Comparison of ENCODE assay signal across 24 cellular contexts in genomic region chr13:45704211-45704739, GRCh38. TPM values are rescaled to one million over a fixed set of nuclear protein-coding genes. Genes with fewer than 3 reads are reported as not detected.
DNase-seq lines count a peak whose midpoint lies in the region; ATAC-seq, FAIRE-seq and TF ChIP-seq lines count a peak whose summit lies in the region.
"Had no signal": no experiment of that assay in that cellular context is flagged by ENCODE, and none has a peak within 500 bp of the region (broad histone marks: within the 10 kb centered on the region; RNA-seq: fewer than 3 reads in every experiment).

No MANE protein-coding gene starts in this region.

- peak overlapping the region; percentile 67 for H3K4me2 ChIP-seq in neural progenitor cell

- H4K20me1 ChIP-seq in neural progenitor cell (ENCODE audit: low read depth), result no peaks in the 10 kb centered on the region
- H4K20me1 ChIP-seq: BLaER1 had no signal

- no peaks in the 10 kb centered on the region for H3K4me1 ChIP-seq in right atrium auricular region
- peaks cover 19% of the 10 kb centered on the region for H3K4me1 ChIP-seq in neural progenitor cell

- H3K27ac ChIP-seq in right atrium auricular region (no peak overlapping the region), neural progenitor cell (no peak overlapping the region)
- H3K27ac ChIP-seq: 22Rv1, BLaER1, GM23248 had no signal

- intact Hi-C loops in Right ventricle myocardium inferior (cut with DNase I), result no loop called here

- H3K9ac ChIP-seq in neural progenitor cell, result no peak overlapping the region
- H3K9ac ChIP-seq: BLaER1, GM23248 had no signal

- FAIRE-seq in bronchial epithelial cell (lab: Jason Lieb, UNC), result peak; percentile 28
- FAIRE-seq: A204.1, D721Med, GM12878 had no signal

- H3K36me3 Mint-ChIP-seq in neural progenitor cell, result no peaks in the 10 kb centered on the region
- H3K36me3 Mint-ChIP-seq: CD14-positive monocyte; CD8-positive, alpha-beta memory T cell had no signal

- no peak overlapping the region for H3K27ac Mint-ChIP-seq in neural progenitor cell
- H3K27ac Mint-ChIP-seq: B cell; CD14-positive monocyte; CD4-positive, alpha-beta T cell; CD8-positive, alpha-beta memory T cell; HFFc6 had no signal

- H3K9me3 ChIP-seq in right atrium auricular region (no peaks in the 10 kb centered on the region), neural progenitor cell (ENCODE audit: low read depth) (no peaks in the 10 kb centered on the region)
- H3K9me3 ChIP-seq: BLaER1, HAP-1 had no signal

- H3K79me2 ChIP-seq in neural progenitor cell (ENCODE audit: low read depth), result no peaks in the 10 kb centered on the region

- H2AFZ ChIP-seq in neural progenitor cell (replicated peaks), result no peak overlapping the region
- H2AFZ ChIP-seq: GM23248 had no signal

- peaks cover 15% of the 10 kb centered on the region for H3F3A ChIP-seq in neural progenitor cell (ENCODE audit: low read depth)

- ATAC-seq in Right ventricle myocardium inferior, result no peak
- ATAC-seq: GM12878 had no signal

- H3K4me1 Mint-ChIP-seq in neural progenitor cell, result peaks cover 15% of the 10 kb centered on the region
- H3K4me1 Mint-ChIP-seq: B cell; CD8-positive, alpha-beta memory T cell had no signal

- H3K9me3 Mint-ChIP-seq in neural progenitor cell, result no peaks in the 10 kb centered on the region
- H3K9me3 Mint-ChIP-seq: CD4-positive, alpha-beta T cell; CD8-positive, alpha-beta memory T cell; HFFc6 had no signal

- DNase-seq in right atrium auricular region (ENCODE audit: low spot score) (peak; percentile 55), Right ventricle myocardium inferior (ENCODE audit: missing footprints) (no peak), bronchial epithelial cell (ENCODE audit: low read depth) (no peak), neural progenitor cell (ENCODE audit: low spot score) (no peak), C1 segment of cervical spinal cord (lab: John Stamatoyannopoulos, UW) (no peak), kidney glomerular epithelial cell (lab: John Stamatoyannopoulos, UW) (no peak)
- no peak for DNase-seq in central memory CD4-positive, alpha-beta T cell
- DNase-seq: CD4-positive, alpha-beta T cell; CD8-positive, alpha-beta memory T cell; DMS 273 treated with DMSO at 0.1 percent for 48 hours; DMS79; EL; GDM1; GM23248; HFFc6 had no signal

- H3K27me3 ChIP-seq in right atrium auricular region, result no peaks in the 10 kb centered on the region
- H3K27me3 ChIP-seq in bronchial epithelial cell (ENCODE audit: control insufficient read depth, insufficient read depth, low read length), result no peaks in the 10 kb centered on the region
- H3K27me3 ChIP-seq in neural progenitor cell, result peaks cover 73% of the 10 kb centered on the region
- H3K27me3 ChIP-seq: BLaER1 had no signal

- no peak overlapping the region for H3K4me3 ChIP-seq in right atrium auricular region
- H3K4me3 ChIP-seq in bronchial epithelial cell (ENCODE audit: low read depth, low read length), result no peak overlapping the region
- no peak overlapping the region for H3K4me3 ChIP-seq in neural progenitor cell
- H3K4me3 ChIP-seq: BLaER1, GM12878, GM23248, HAP-1 had no signal

- TF ChIP-seq CTCF in right atrium auricular region (IDR thresholded peaks at IDR 0.05) (no peak), bronchial epithelial cell (IDR thresholded peaks at IDR 0.05; ENCODE audit: insufficient read depth, low read length, severe bottlenecking) (no peak), neural progenitor cell (IDR thresholded peaks at IDR 0.05) (no peak)

- H3K36me3 ChIP-seq in right atrium auricular region (no peaks in the 10 kb centered on the region), bronchial epithelial cell (ENCODE audit: control insufficient read depth, insufficient read depth, low read length) (no peaks in the 10 kb centered on the region), neural progenitor cell (no peaks in the 10 kb centered on the region)
- H3K36me3 ChIP-seq: BLaER1, HAP-1 had no signal

- peaks cover 4% of the 10 kb centered on the region for H3K27me3 Mint-ChIP-seq in neural progenitor cell (ENCODE audit: insufficient read depth, low read depth)
- H3K27me3 Mint-ChIP-seq: CD4-positive, alpha-beta T cell; CD8-positive, alpha-beta memory T cell had no signal

- no peak overlapping the region for H3K4me3 Mint-ChIP-seq in neural progenitor cell
- H3K4me3 Mint-ChIP-seq: B cell; CD14-positive monocyte; CD4-positive, alpha-beta T cell; CD8-positive, alpha-beta memory T cell; HFFc6 had no signal

RNA-seq across cellular contexts. Expression of gene CBY2, which starts 2.2 kb away (rescaled TPM):
- total RNA-seq in right atrium auricular region, result not detected
- total RNA-seq in Right ventricle myocardium inferior, result not detected
- not detected in 2 replicates for total RNA-seq in bronchial epithelial cell
- 0.31 TPM in 1 of 2 replicates, not detected in the other for total RNA-seq in neural progenitor cell (ENCODE audit: low replicate concordance)
- total RNA-seq: B cell; CD4-positive, alpha-beta T cell; CD8-positive, alpha-beta memory T cell; GM23248; H4; HFFc6 had no signal
